1 cellular context compared by ENCODE assay signal in genomic region chr3:44529927-44530326, GRCh38.
TF ChIP-seq lines count a peak whose summit lies in the region.

No MANE protein-coding gene starts in this region.

TF ChIP-seq in IMR-90, 13 proteins besides CTCF, POLR2A, EP300 and RAD21 (continued from another document):
- TF ChIP-seq ELK1 (IDR thresholded peaks at IDR 0.05; ENCODE audit: borderline replicate concordance, low read depth, low read length) (no peak), USF2 (IDR thresholded peaks at IDR 0.05; ENCODE audit: low read depth, low read length) (no peak), BHLHE40 (IDR thresholded peaks at IDR 0.05; ENCODE audit: low read depth, low read length) (no peak), SMC3 (IDR thresholded peaks at IDR 0.05; ENCODE audit: low read depth, low read length) (no peak)
